ENCODE assay signal across 28 cellular contexts in the genomic region with DNA sequence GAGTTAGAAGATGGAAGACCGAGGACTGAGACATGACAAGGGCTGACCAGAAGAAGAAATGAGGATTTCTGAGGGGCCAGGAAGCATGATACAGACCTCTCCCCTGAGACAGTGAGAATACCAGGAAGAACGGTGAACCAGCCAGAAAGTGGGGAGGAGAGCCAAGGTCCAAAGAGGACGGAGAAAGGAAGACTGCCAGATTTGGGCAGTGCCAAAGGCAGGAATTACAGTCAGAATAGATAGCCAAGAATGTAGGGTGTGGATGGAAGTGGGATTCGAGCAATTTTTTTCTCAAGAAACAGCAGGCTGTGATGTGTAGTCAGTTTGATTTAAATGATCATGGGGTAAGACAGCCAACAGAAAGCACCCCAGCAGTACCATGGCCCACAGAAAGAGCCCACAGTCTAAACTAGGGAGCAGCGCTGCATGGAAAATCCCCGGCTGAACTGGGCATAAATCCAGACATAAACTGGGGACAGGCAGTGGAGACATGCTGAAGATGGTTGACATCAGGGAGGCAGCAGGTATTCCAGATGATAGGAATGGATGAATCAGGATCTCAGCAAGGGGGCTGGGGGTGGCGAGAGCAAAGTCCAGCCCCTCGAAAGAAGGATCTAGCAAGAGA.
"Had no signal": no experiment of that assay in that cellular context is flagged by ENCODE, and none has a peak within 500 bp of the region (broad histone marks: within the 10 kb centered on the region; RNA-seq: fewer than 3 reads in every experiment).

No MANE protein-coding gene starts in this region.

- H3K4me3 Mint-ChIP-seq: activated CD4-positive, alpha-beta T cell treated with anti-CD3 and anti-CD28 coated beads, Interleukin-2, amount 10 ng/mL, durations not matched to agents 24 days and 14 days; activated CD8-positive, alpha-beta T cell treated with anti-CD3 and anti-CD28 coated beads, Interleukin-2, amount 10 ng/mL, durations not matched to agents 7 days and 5 days; activated naive CD4-positive, alpha-beta T cell treated with anti-CD3 and anti-CD28 coated beads for 36 hours; activated T-cell treated with anti-CD3 and anti-CD28 coated beads, Interleukin-2, amount 50 U/mL, for 24 hours; T-helper 2 cell treated with Interferon-gamma antibody and Interleukin-4, amounts not matched to agents 5 μg/mL and 100 μg/mL, for 36 hours had no signal

- H3K27ac ChIP-seq: adrenal gland, body of pancreas, breast epithelium, SJCRH30, SK-N-MC had no signal

- H3K27ac Mint-ChIP-seq: activated CD4-positive, alpha-beta T cell treated with anti-CD3 and anti-CD28 coated beads, Interleukin-2, amount 10 ng/mL, durations not matched to agents 24 days and 14 days; activated CD8-positive, alpha-beta T cell treated with anti-CD3 and anti-CD28 coated beads, Interleukin-2, amount 10 ng/mL, durations not matched to agents 7 days and 5 days; activated naive CD4-positive, alpha-beta T cell treated with anti-CD3 and anti-CD28 coated beads for 36 hours; activated naive CD4-positive, alpha-beta T cell treated with anti-CD3 and anti-CD28 coated beads, Interleukin-2, amount 50 U/mL, for 72 hours; activated T-cell treated with anti-CD3 and anti-CD28 coated beads, Interleukin-2, amount 50 U/mL, for 24 hours; T-helper 2 cell treated with Interferon-gamma antibody and Interleukin-4, amounts not matched to agents 5 μg/mL and 100 μg/mL, for 36 hours had no signal

- DNase-seq: activated CD4-positive, alpha-beta T cell treated with anti-CD3 and anti-CD28 coated beads, Interleukin-2, amount 10 ng/mL, durations not matched to agents 24 days and 14 days; activated CD4-positive, alpha-beta T cell treated with anti-CD3 and anti-CD28 coated beads, Interleukin-2, amount 50 U/mL, for 4 hours; activated CD8-positive, alpha-beta T cell treated with anti-CD3 and anti-CD28 coated beads, Interleukin-2, amount 10 ng/mL, durations not matched to agents 7 days and 5 days; activated gamma-delta T cell treated with Interleukin-2 at 50 U/mL for 16 hours; activated naive CD4-positive, alpha-beta T cell treated with anti-CD3 and anti-CD28 coated beads for 36 hours; activated T-cell treated with anti-CD3 and anti-CD28 coated beads, Interleukin-2, amount 50 U/mL, for 24 hours; adrenal gland; body of pancreas; Kasumi-1; KG1; MM.1S; MV-4-11; NCI-H1092; NCI-H146; NCI-H187; NCI-H2029 treated with DMSO at 0.1 percent for 48 hours; NCI-H2107; NCI-H2171; NCI-H524 treated with DMSO at 0.1 percent for 48 hours; SHP77; SJCRH30 had no signal

- FAIRE-seq: astrocyte, TTC549 had no signal

- H3K27me3 Mint-ChIP-seq: activated CD4-positive, alpha-beta T cell treated with anti-CD3 and anti-CD28 coated beads, Interleukin-2, amount 10 ng/mL, durations not matched to agents 24 days and 14 days had no signal

- H3K9me3 Mint-ChIP-seq: activated naive CD4-positive, alpha-beta T cell treated with anti-CD3 and anti-CD28 coated beads, Interleukin-2, amount 50 U/mL, for 72 hours; T-helper 2 cell treated with Interferon-gamma antibody and Interleukin-4, amounts not matched to agents 5 μg/mL and 100 μg/mL, for 36 hours had no signal

- H3K4me1 ChIP-seq: adrenal gland, breast epithelium, SJCRH30 had no signal

- H3K27me3 ChIP-seq: body of pancreas, breast epithelium, SJCRH30 had no signal

- H3K4me3 ChIP-seq: adrenal gland, body of pancreas, breast epithelium, SJCRH30, SK-N-MC had no signal

- H3K9me3 ChIP-seq: adrenal gland, body of pancreas, breast epithelium, SJCRH30 had no signal

- ATAC-seq: activated CD8-positive, alpha-beta T cell treated with anti-CD3 and anti-CD28 coated beads, Interleukin-2, amount 10 ng/mL, durations not matched to agents 7 days and 5 days; activated naive CD4-positive, alpha-beta T cell treated with anti-CD3 and anti-CD28 coated beads, Interleukin-2, amount 50 U/mL, for 72 hours; body of pancreas; Panc1 had no signal

- H3K4me1 Mint-ChIP-seq: activated CD4-positive, alpha-beta T cell treated with anti-CD3 and anti-CD28 coated beads, Interleukin-2, amount 10 ng/mL, durations not matched to agents 24 days and 14 days had no signal

- H3K36me3 Mint-ChIP-seq: activated naive CD4-positive, alpha-beta T cell treated with anti-CD3 and anti-CD28 coated beads, Interleukin-2, amount 50 U/mL, for 72 hours had no signal

- H3K36me3 ChIP-seq: adrenal gland, breast epithelium, SJCRH30 had no signal
